10 cellular contexts compared by ENCODE assay signal in genomic region chr7:29274156-29275017, GRCh38.
DNase-seq lines count a peak whose midpoint lies in the region; ATAC-seq and TF ChIP-seq lines count a peak whose summit lies in the region.
"Had no signal": no experiment of that assay in that cellular context is flagged by ENCODE, and none has a peak within 500 bp of the region (broad histone marks: within the 10 kb centered on the region; RNA-seq: fewer than 3 reads in every experiment).

No MANE protein-coding gene starts in this region.

- H3K4me3 ChIP-seq in transverse colon (no peak overlapping the region), gastroesophageal sphincter (no peak overlapping the region)

- intact Hi-C loops in transverse colon (cut with DNase I; ENCODE audit: low total_unique reads), result no loop called here

- H3K36me3 ChIP-seq in transverse colon (no peaks in the 10 kb centered on the region), gastroesophageal sphincter (no peaks in the 10 kb centered on the region)

- no peak overlapping the region for H3K4me3 Mint-ChIP-seq in nephron
- no peak overlapping the region for H3K4me3 Mint-ChIP-seq in activated naive CD8-positive, alpha-beta T cell treated with anti-CD3 and anti-CD28 coated beads for 36 hours
- H3K4me3 Mint-ChIP-seq: activated CD4-positive, alpha-beta T cell treated with anti-CD3 and anti-CD28 coated beads for 36 hours; naive B cell had no signal

- H3K27me3 ChIP-seq in transverse colon (no peaks in the 10 kb centered on the region), gastroesophageal sphincter (peaks cover 7% of the 10 kb centered on the region)

- TF ChIP-seq EP300 in transverse colon (IDR thresholded peaks at IDR 0.05; ENCODE audit: low read depth) (no peak), gastroesophageal sphincter (IDR thresholded peaks at IDR 0.05) (no peak)

- TF ChIP-seq POLR2A in transverse colon (IDR thresholded peaks at IDR 0.05) (no peak), gastroesophageal sphincter (IDR thresholded peaks at IDR 0.05) (no peak)

- 61 to 65% methylated on average over 8 to 10 of the region's 10 CpGs for WGBS in transverse colon (ENCODE audit: low coverage in 1 of 2), 2 donors
- 66 to 68% methylated on average over 5 to 9 of the region's 10 CpGs for WGBS in gastroesophageal sphincter (ENCODE audit: low coverage in 1 of 2), 2 donors

- H3K27ac ChIP-seq in transverse colon (no peak overlapping the region), gastroesophageal sphincter (no peak overlapping the region)

- no peaks in the 10 kb centered on the region for H3K36me3 Mint-ChIP-seq in nephron (ENCODE audit: low read depth)
- no peaks in the 10 kb centered on the region for H3K36me3 Mint-ChIP-seq in activated naive CD8-positive, alpha-beta T cell treated with anti-CD3 and anti-CD28 coated beads for 36 hours
- H3K36me3 Mint-ChIP-seq: naive B cell had no signal

- H3K4me1 Mint-ChIP-seq in nephron, result peaks cover 72% of the 10 kb centered on the region
- peaks cover 12% of the 10 kb centered on the region for H3K4me1 Mint-ChIP-seq in activated naive CD8-positive, alpha-beta T cell treated with anti-CD3 and anti-CD28 coated beads for 36 hours

- H3K9me3 ChIP-seq in transverse colon (no peaks in the 10 kb centered on the region), gastroesophageal sphincter (no peaks in the 10 kb centered on the region)

- TF ChIP-seq CTCF in nephron (IDR thresholded peaks at IDR 0.05; ENCODE audit: unreplicated experiment in 3 of 3) (no peak), transverse colon (IDR thresholded peaks at IDR 0.05) (no peak), gastroesophageal sphincter (IDR thresholded peaks at IDR 0.05) (no peak)

- H3K4me1 ChIP-seq in transverse colon, result peaks cover 0 to 15% (median 10%) of the 10 kb centered on the region in 4 donors
- no peaks in the 10 kb centered on the region for H3K4me1 ChIP-seq in gastroesophageal sphincter

- ATAC-seq in HG03025 (IDR thresholded peaks at IDR 0.05; ENCODE audit: low FRiP score, unreplicated experiment) (no peak), gastroesophageal sphincter (no peak)
- ATAC-seq: activated CD4-positive, alpha-beta T cell treated with anti-CD3 and anti-CD28 coated beads for 36 hours had no signal

- no peaks in the 10 kb centered on the region for H3K9me3 Mint-ChIP-seq in nephron
- no peaks in the 10 kb centered on the region for H3K9me3 Mint-ChIP-seq in activated naive CD8-positive, alpha-beta T cell treated with anti-CD3 and anti-CD28 coated beads for 36 hours

- DNase-seq in DMS 273 (lab: John Stamatoyannopoulos, UW; ENCODE audit: unreplicated experiment), result peak; percentile 68
- peak; percentile 36 for DNase-seq in NCI-H1092 (lab: John Stamatoyannopoulos, UW)
- DNase-seq in dedifferentiated amniotic fluid mesenchymal stem cell (ENCODE audit: extremely low spot score), result peak; percentile 16
- DNase-seq in transverse colon, result no peak
- DNase-seq in activated naive CD8-positive, alpha-beta T cell treated with anti-CD3 and anti-CD28 coated beads for 36 hours, result no peak
- DNase-seq: activated CD4-positive, alpha-beta T cell treated with anti-CD3 and anti-CD28 coated beads for 36 hours; naive B cell had no signal

- peak overlapping the region; percentile 38 to 52 (median 45) for H3K27ac Mint-ChIP-seq in nephron
- H3K27ac Mint-ChIP-seq in activated naive CD8-positive, alpha-beta T cell treated with anti-CD3 and anti-CD28 coated beads for 36 hours, result no peak overlapping the region
- H3K27ac Mint-ChIP-seq: activated CD4-positive, alpha-beta T cell treated with anti-CD3 and anti-CD28 coated beads for 36 hours; naive B cell had no signal

- in situ Hi-C loops in transverse colon (cut with MboI; ENCODE audit: low pct_ligation_motif_present in 1 of 4, low pct_unique_long_range_greater_than_20kb in 1 of 4, low sequenced_read_pairs in 3 of 4), result no loop called here

- H3K27me3 Mint-ChIP-seq in nephron (ENCODE audit: low read depth), result peaks cover 15% of the 10 kb centered on the region
- peaks cover 9% of the 10 kb centered on the region for H3K27me3 Mint-ChIP-seq in activated naive CD8-positive, alpha-beta T cell treated with anti-CD3 and anti-CD28 coated beads for 36 hours

Comparison
In these comparisons a context has a peak if more than half of its experiments do, and no peak if none do; other contexts are left out.
1. DNase-seq: peak in DMS 273 (single experiment), NCI-H1092 (single experiment) and dedifferentiated amniotic fluid mesenchymal stem cell (single experiment); none in transverse colon (single experiment) and activated naive CD8-positive, alpha-beta T cell treated with anti-CD3 and anti-CD28 coated beads for 36 hours (single experiment).